19 cellular contexts compared by ENCODE assay signal in the genomic region with DNA sequence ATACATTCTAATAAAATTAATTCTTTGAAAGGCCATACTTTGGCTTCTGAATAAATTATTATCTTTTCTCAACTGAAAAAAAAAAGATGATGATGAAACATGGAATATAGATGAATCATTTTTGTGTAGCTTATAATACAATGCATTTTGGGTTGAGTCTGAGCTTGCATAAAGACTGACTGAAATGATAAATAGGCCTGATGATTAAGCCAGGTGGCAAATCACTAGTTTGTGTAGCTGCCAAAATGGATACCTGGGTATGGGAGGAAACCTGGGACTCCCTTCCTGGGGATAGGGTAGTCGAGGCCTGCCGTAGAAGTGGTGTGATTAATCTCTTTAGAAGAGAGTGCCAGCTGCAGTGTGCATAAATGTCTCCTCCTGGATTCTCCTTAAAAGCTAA.
DNase-seq lines count a peak whose midpoint lies in the region; ATAC-seq, FAIRE-seq and TF ChIP-seq lines count a peak whose summit lies in the region.
"Had no signal": no experiment of that assay in that cellular context is flagged by ENCODE, and none has a peak within 500 bp of the region (broad histone marks: within the 10 kb centered on the region; RNA-seq: fewer than 3 reads in every experiment).

No MANE protein-coding gene starts in this region.

- peak overlapping the region; percentile 73 for H2AFZ ChIP-seq in keratinocyte (ENCODE audit: control insufficient read depth, low read length)

- ATAC-seq in activated naive CD4-positive, alpha-beta T cell treated with anti-CD3 and anti-CD28 coated beads, Interleukin-2, amount 50 U/mL, for 72 hours: no peak
- ATAC-seq in HG03135 (IDR thresholded peaks at IDR 0.05; ENCODE audit: unreplicated experiment): no peak
- ATAC-seq: activated CD4-positive, CD25-positive, alpha-beta regulatory T cell treated with anti-CD3 and anti-CD28 coated beads, Interleukin-2, amount 50 U/mL, for 24 hours; left colon; stimulated activated naive CD8-positive, alpha-beta T cell treated with anti-CD3 and anti-CD28 coated beads, Interleukin-15, Interleukin-2, amounts not matched to agents 100 U/mL and 50 U/mL, for 24 hours had no signal

- H3K4me2 ChIP-seq in keratinocyte (ENCODE audit: control insufficient read depth, extremely low read depth, insufficient read depth, low read depth, low read length): peak overlapping the region; percentile 48

- no peaks in the 10 kb centered on the region for H3K27me3 ChIP-seq in keratinocyte (ENCODE audit: control insufficient read depth, extremely low read depth, insufficient read depth, low read length)
- H3K27me3 ChIP-seq: transverse colon had no signal

- no peak overlapping the region for H3K9ac ChIP-seq in keratinocyte (ENCODE audit: control insufficient read depth, extremely low read depth, insufficient read depth, low read length)

- DNase-seq in NCI-H1105 (lab: John Stamatoyannopoulos, UW) (peak; percentile 85), NCI-H2171 (lab: John Stamatoyannopoulos, UW) (peak; percentile 41), SHP77 treated with DMSO at 0.1 percent for 48 hours (lab: John Stamatoyannopoulos, UW) (peak; percentile 53), keratinocyte (ENCODE audit: low read depth, low spot score) (peak; percentile 66), ecto neural progenitor cell (ENCODE audit: low spot score) (no peak)
- no peak for DNase-seq in activated naive CD4-positive, alpha-beta T cell treated with anti-CD3 and anti-CD28 coated beads, Interleukin-2, amount 50 U/mL, for 72 hours (ENCODE audit: low spot score in 2 of 2)
- DNase-seq: activated naive CD8-positive, alpha-beta T cell treated with anti-CD3 and anti-CD28 coated beads for 36 hours; AML-193; left colon; NK-92 treated with Interleukin-12 subunit alpha and Interleukin-12 subunit beta, amount 100 ng/mL, for 24 hours; stimulated activated naive CD8-positive, alpha-beta T cell treated with anti-CD3 and anti-CD28 coated beads, Interleukin-15, Interleukin-2, amounts not matched to agents 100 U/mL and 50 U/mL, for 24 hours; transverse colon had no signal

- dilution Hi-C loops in keratinocyte (cut with MboI; ENCODE audit: extremely low pct_ligation_motif_present, low sequenced_read_pairs): no loop called here

- H3K9me3 ChIP-seq in keratinocyte (ENCODE audit: control insufficient read depth, low read depth, low read length): no peaks in the 10 kb centered on the region
- H3K9me3 ChIP-seq: prostate gland, transverse colon had no signal

- peaks cover 5 to 6% of the 10 kb centered on the region in 2 donors for H3K9me3 Mint-ChIP-seq in activated naive CD4-positive, alpha-beta T cell treated with anti-CD3 and anti-CD28 coated beads, Interleukin-2, amount 50 U/mL, for 72 hours
- H3K9me3 Mint-ChIP-seq: brain had no signal

- peak; percentile 85 for FAIRE-seq in keratinocyte (lab: Jason Lieb, UNC)
- FAIRE-seq: GM18507, RCC 7860 had no signal

- no peaks in the 10 kb centered on the region for H4K20me1 ChIP-seq in keratinocyte (ENCODE audit: control insufficient read depth, extremely low read depth, insufficient read depth, low read length)

- no peaks in the 10 kb centered on the region for H3K79me2 ChIP-seq in keratinocyte (ENCODE audit: control insufficient read depth, insufficient read depth, low read length)

- TF ChIP-seq CTCF in keratinocyte (optimal IDR thresholded peaks at IDR 0.05 in 1 of 3, IDR thresholded peaks at IDR 0.05 in 1 of 3, conservative IDR thresholded peaks at IDR 0.05 in 1 of 3; ENCODE audit: extremely low read depth in 1 of 3, insufficient read depth in 2 of 3, low read length in 3 of 3): no peak

- peaks cover 29% of the 10 kb centered on the region for H3K4me1 ChIP-seq in keratinocyte (ENCODE audit: control insufficient read depth, extremely low read depth, insufficient read depth, low read length)
- H3K4me1 ChIP-seq: prostate gland, transverse colon had no signal

- no peaks in the 10 kb centered on the region for H3K36me3 Mint-ChIP-seq in activated naive CD4-positive, alpha-beta T cell treated with anti-CD3 and anti-CD28 coated beads, Interleukin-2, amount 50 U/mL, for 72 hours
- H3K36me3 Mint-ChIP-seq: activated naive CD8-positive, alpha-beta T cell treated with anti-CD3 and anti-CD28 coated beads for 36 hours; brain had no signal

- H3K27ac Mint-ChIP-seq in activated naive CD4-positive, alpha-beta T cell treated with anti-CD3 and anti-CD28 coated beads, Interleukin-2, amount 50 U/mL, for 72 hours: no peak overlapping the region
- H3K27ac Mint-ChIP-seq: activated naive CD8-positive, alpha-beta T cell treated with anti-CD3 and anti-CD28 coated beads for 36 hours had no signal

- no peak overlapping the region for H3K4me3 ChIP-seq in keratinocyte (ENCODE audit: control insufficient read depth in 2 of 3, extremely low read depth in 1 of 3, insufficient read depth in 2 of 3, low read depth in 1 of 3, low read length in 3 of 3)
- H3K4me3 ChIP-seq: prostate gland, skin epidermis, transverse colon had no signal

- peak overlapping the region; percentile 79 for H3K27ac ChIP-seq in keratinocyte (ENCODE audit: control insufficient read depth, insufficient read depth, low read length)
- H3K27ac ChIP-seq: prostate gland, transverse colon had no signal

- H3K36me3 ChIP-seq in keratinocyte (ENCODE audit: control insufficient read depth in 2 of 2, extremely low read depth in 1 of 2, insufficient read depth in 2 of 2, low read length in 2 of 2): no peaks in the 10 kb centered on the region
- H3K36me3 ChIP-seq: prostate gland, transverse colon had no signal

- H3K9me1 ChIP-seq in keratinocyte (ENCODE audit: control insufficient read depth, extremely low read depth, insufficient read depth, low read length): no peaks in the 10 kb centered on the region

Comparison
In these comparisons a context has a peak if more than half of its experiments do, and no peak if none do; other contexts are left out.
1. DNase-seq: peak in NCI-H1105 (single experiment), NCI-H2171 (single experiment), SHP77 treated with DMSO at 0.1 percent for 48 hours (single experiment) and keratinocyte (single experiment); none in activated naive CD4-positive, alpha-beta T cell treated with anti-CD3 and anti-CD28 coated beads, Interleukin-2, amount 50 U/mL, for 72 hours (0 of 2) and ecto neural progenitor cell (single experiment).